Comparison of ENCODE assay signal across 9 cellular contexts in the genomic region with DNA sequence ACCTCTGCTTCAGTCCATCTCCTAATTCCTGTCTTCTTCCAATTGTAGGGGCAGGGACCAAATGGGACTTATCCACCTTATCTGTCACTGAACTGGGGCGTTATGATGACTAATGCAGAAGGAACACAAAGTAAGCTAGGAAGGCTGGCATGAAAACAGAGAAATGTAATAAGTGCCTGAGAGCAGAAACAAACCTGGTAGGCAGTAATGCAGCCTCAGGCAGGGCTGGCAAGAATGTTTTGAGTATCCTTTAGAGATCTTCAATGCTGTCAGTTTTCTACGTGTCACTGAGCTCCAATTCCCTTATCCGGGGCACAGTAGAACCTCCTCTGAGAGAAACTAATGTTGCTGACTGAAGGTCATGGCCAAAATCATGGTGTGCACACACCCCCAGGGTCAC.
DNase-seq lines count a peak whose midpoint lies in the region.
"Had no signal": no experiment of that assay in that cellular context is flagged by ENCODE, and none has a peak within 500 bp of the region (broad histone marks: within the 10 kb centered on the region; RNA-seq: fewer than 3 reads in every experiment).

No MANE protein-coding gene starts in this region.

- no peaks in the 10 kb centered on the region for H3K36me3 ChIP-seq in adipocyte (ENCODE audit: control insufficient read depth, insufficient read depth, low read length, severe bottlenecking)
- H3K36me3 ChIP-seq in skeletal muscle satellite cell (ENCODE audit: insufficient read depth, low read length) = no peaks in the 10 kb centered on the region
- H3K36me3 ChIP-seq: neural progenitor cell had no signal

- peak; percentile 70 for DNase-seq in HT-29 (ENCODE audit: low spot score)
- DNase-seq in adipocyte (ENCODE audit: low read depth) = peak; percentile 74
- DNase-seq in glomerular visceral epithelial cell (ENCODE audit: extremely low spot score) = peak; percentile 48
- no peak for DNase-seq in stimulated activated CD4-positive, alpha-beta T cell treated with anti-CD3 and anti-CD28 coated beads, Interleukin-12 subunit alpha, Interleukin-12 subunit beta, amount 100 ng/mL, for 4 hours
- DNase-seq in G401 (ENCODE audit: low spot score) = no peak
- no peak for DNase-seq in NCI-H2029 (lab: John Stamatoyannopoulos, UW)
- DNase-seq in activated T-cell treated with anti-CD3 and anti-CD28 coated beads for 4 hours = no peak

- H3K9ac ChIP-seq in adipocyte (ENCODE audit: low read length) (peak overlapping the region; percentile 5), skeletal muscle satellite cell (ENCODE audit: low read depth, low read length) (no peak overlapping the region)
- H3K9ac ChIP-seq: neural progenitor cell had no signal

- H3K4me1 ChIP-seq in adipocyte (ENCODE audit: control insufficient read depth, insufficient read depth, low read length) = peaks cover 42% of the 10 kb centered on the region
- peaks cover 30% of the 10 kb centered on the region for H3K4me1 ChIP-seq in skeletal muscle satellite cell (ENCODE audit: control insufficient read depth, insufficient read depth, low read length)
- H3K4me1 ChIP-seq: neural progenitor cell had no signal

- H3K9me3 ChIP-seq in adipocyte (ENCODE audit: control insufficient read depth, low read length) (no peaks in the 10 kb centered on the region), skeletal muscle satellite cell (replicated peaks; ENCODE audit: low read length) (no peaks in the 10 kb centered on the region)

- in situ Hi-C loops in G401 (cut with HindIII; ENCODE audit: low sequenced_read_pairs) = no loop called here

- H3K4me3 ChIP-seq in adipocyte (ENCODE audit: low read length) (no peak overlapping the region), skeletal muscle satellite cell (ENCODE audit: low read length) (no peak overlapping the region)
- H3K4me3 ChIP-seq: neural progenitor cell had no signal

- peak overlapping the region; percentile 22 for H3K4me2 ChIP-seq in skeletal muscle satellite cell (ENCODE audit: low read length)
- H3K4me2 ChIP-seq: neural progenitor cell had no signal

- H3K27me3 ChIP-seq in adipocyte (replicated peaks; ENCODE audit: control insufficient read depth, insufficient read depth, low read length) = no peaks in the 10 kb centered on the region
- no peaks in the 10 kb centered on the region for H3K27me3 ChIP-seq in skeletal muscle satellite cell (ENCODE audit: control insufficient read depth, insufficient read depth, low read length)
- H3K27me3 ChIP-seq: neural progenitor cell had no signal

Comparison
In these comparisons a context has a peak if more than half of its experiments do, and no peak if none do; other contexts are left out.
1. DNase-seq: peak in HT-29 (single experiment), adipocyte (single experiment) and glomerular visceral epithelial cell (single experiment); none in stimulated activated CD4-positive, alpha-beta T cell treated with anti-CD3 and anti-CD28 coated beads, Interleukin-12 subunit alpha, Interleukin-12 subunit beta, amount 100 ng/mL, for 4 hours (single experiment), G401 (single experiment), NCI-H2029 (single experiment) and activated T-cell treated with anti-CD3 and anti-CD28 coated beads for 4 hours (single experiment).